In the genomic region with DNA sequence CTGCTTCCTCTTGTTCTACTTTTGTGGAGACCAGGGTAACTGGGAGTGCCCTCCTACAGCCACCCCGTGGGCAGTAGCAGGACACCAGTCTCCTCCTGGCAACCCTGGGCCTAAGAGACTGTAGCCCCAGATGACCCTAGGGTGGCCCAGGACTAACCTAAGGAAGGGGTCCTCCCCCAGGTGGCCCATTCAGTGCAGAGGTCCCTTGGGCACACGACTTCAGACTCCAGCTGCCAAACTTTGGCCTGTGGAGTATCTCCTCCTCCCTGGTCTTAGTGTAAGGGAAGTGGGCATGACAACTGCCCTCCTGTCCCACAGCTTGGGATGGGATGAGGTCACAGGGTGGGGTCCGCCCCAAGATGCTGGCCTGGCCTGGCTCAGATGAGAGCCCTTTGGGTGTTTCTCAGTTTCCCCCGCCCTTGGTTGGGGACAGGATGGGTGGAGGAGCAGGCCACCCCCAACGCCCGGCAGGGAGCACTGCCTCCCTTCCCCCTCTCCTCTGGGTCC, we compare ENCODE assay signal across 11 cellular contexts. TPM values are rescaled to one million over a fixed set of nuclear protein-coding genes. Genes with fewer than 3 reads are reported as not detected.
A peak's percentile ranks its signal among the peaks of the same experiment; 100 is the strongest.
DNase-seq lines count a peak whose midpoint lies in the region; ATAC-seq and TF ChIP-seq lines count a peak whose summit lies in the region.
"Had no signal": no experiment of that assay in that cellular context is flagged by ENCODE, and none has a peak within 500 bp of the region (broad histone marks: within the 10 kb centered on the region; RNA-seq: fewer than 3 reads in every experiment).

No MANE protein-coding gene starts in this region.

- peaks cover 50% of the 10 kb centered on the region for H3K4me1 Mint-ChIP-seq in T-helper 1 cell treated with Interleukin-12 subunit alpha and Interleukin-12 subunit beta and Interleukin-4 antibody, amounts not matched to agents 30 μg/mL and 1 μg/mL, for 36 hours (ENCODE audit: low read depth)
- H3K4me1 Mint-ChIP-seq in stimulated activated effector memory CD8-positive, alpha-beta T cell treated with anti-CD3 and anti-CD28 coated beads, Interleukin-12 subunit alpha, Interleukin-12 subunit beta, amount 100 ng/mL, for 72 hours: peaks cover 83% of the 10 kb centered on the region

- TF ChIP-seq CTCF in gastroesophageal sphincter (IDR thresholded peaks at IDR 0.05): no peak

- peak; percentile 43 for TF ChIP-seq POLR2A in GM19099 (IDR thresholded peaks at IDR 0.05; ENCODE audit: extremely low read depth, insufficient read length, low read depth)
- no peak for TF ChIP-seq POLR2A in gastroesophageal sphincter (IDR thresholded peaks at IDR 0.05)

- H3K9me3 ChIP-seq in gastroesophageal sphincter: no peaks in the 10 kb centered on the region

- H3K27me3 Mint-ChIP-seq in T-helper 1 cell treated with Interleukin-12 subunit alpha and Interleukin-12 subunit beta and Interleukin-4 antibody, amounts not matched to agents 30 μg/mL and 1 μg/mL, for 36 hours (ENCODE audit: low read depth): no peaks in the 10 kb centered on the region

- H3K4me3 ChIP-seq in gastroesophageal sphincter: no peak overlapping the region

- H3K36me3 Mint-ChIP-seq in T-helper 1 cell treated with Interleukin-12 subunit alpha and Interleukin-12 subunit beta and Interleukin-4 antibody, amounts not matched to agents 30 μg/mL and 1 μg/mL, for 36 hours (ENCODE audit: low read depth): peaks cover 65% of the 10 kb centered on the region
- peaks cover 86% of the 10 kb centered on the region for H3K36me3 Mint-ChIP-seq in stimulated activated effector memory CD8-positive, alpha-beta T cell treated with anti-CD3 and anti-CD28 coated beads, Interleukin-12 subunit alpha, Interleukin-12 subunit beta, amount 100 ng/mL, for 72 hours

- peak overlapping the region; percentile 99 for H3K27ac Mint-ChIP-seq in T-helper 1 cell treated with Interleukin-12 subunit alpha and Interleukin-12 subunit beta and Interleukin-4 antibody, amounts not matched to agents 30 μg/mL and 1 μg/mL, for 36 hours
- H3K27ac Mint-ChIP-seq in stimulated activated effector memory CD8-positive, alpha-beta T cell treated with anti-CD3 and anti-CD28 coated beads, Interleukin-12 subunit alpha, Interleukin-12 subunit beta, amount 100 ng/mL, for 72 hours: peak overlapping the region; percentile 96

- ATAC-seq in gastroesophageal sphincter: no peak
- ATAC-seq in stimulated activated effector memory CD8-positive, alpha-beta T cell treated with anti-CD3 and anti-CD28 coated beads, Interleukin-12 subunit alpha, Interleukin-12 subunit beta, amount 100 ng/mL, for 72 hours: no peak

- peaks cover 0 to 94% (median 69%) of the 10 kb centered on the region in 3 donors for H3K4me1 ChIP-seq in gastroesophageal sphincter

- no peaks in the 10 kb centered on the region for H3K36me3 ChIP-seq in gastroesophageal sphincter
- H3K36me3 ChIP-seq: brain microvascular endothelial cell had no signal

- peak overlapping the region in 3 of 4 donors; percentile 56 to 87 (median 68) for H3K27ac ChIP-seq in gastroesophageal sphincter

- no peaks in the 10 kb centered on the region for H3K9me3 Mint-ChIP-seq in T-helper 1 cell treated with Interleukin-12 subunit alpha and Interleukin-12 subunit beta and Interleukin-4 antibody, amounts not matched to agents 30 μg/mL and 1 μg/mL, for 36 hours
- H3K9me3 Mint-ChIP-seq in stimulated activated effector memory CD8-positive, alpha-beta T cell treated with anti-CD3 and anti-CD28 coated beads, Interleukin-12 subunit alpha, Interleukin-12 subunit beta, amount 100 ng/mL, for 72 hours: no peaks in the 10 kb centered on the region

- no peaks in the 10 kb centered on the region for H3K27me3 ChIP-seq in gastroesophageal sphincter
- H3K27me3 ChIP-seq: brain microvascular endothelial cell had no signal

- no peak for TF ChIP-seq EP300 in gastroesophageal sphincter (IDR thresholded peaks at IDR 0.05)

- 43% methylated on average over 1 of the region's 6 CpGs; no CpG with 5 or more reads in 1 of the 2 donors for WGBS in gastroesophageal sphincter (ENCODE audit: low coverage in 1 of 2), 2 donors

- H3K4me3 Mint-ChIP-seq in T-helper 1 cell treated with Interleukin-12 subunit alpha and Interleukin-12 subunit beta and Interleukin-4 antibody, amounts not matched to agents 30 μg/mL and 1 μg/mL, for 36 hours: peak overlapping the region; percentile 93
- H3K4me3 Mint-ChIP-seq in stimulated activated effector memory CD8-positive, alpha-beta T cell treated with anti-CD3 and anti-CD28 coated beads, Interleukin-12 subunit alpha, Interleukin-12 subunit beta, amount 100 ng/mL, for 72 hours: peak overlapping the region; percentile 96

- DNase-seq in stimulated activated effector memory CD8-positive, alpha-beta T cell treated with anti-CD3 and anti-CD28 coated beads, Interleukin-12 subunit alpha, Interleukin-12 subunit beta, amount 100 ng/mL, for 72 hours (ENCODE audit: low spot score in 2 of 2): no peak
- DNase-seq in DMS153 treated with DMSO at 0.1 percent for 48 hours (lab: John Stamatoyannopoulos, UW; ENCODE audit: unreplicated experiment) (no peak), DMS79 treated with DMSO at 0.1 percent for 48 hours (lab: John Stamatoyannopoulos, UW) (no peak), amygdala (lab: John Stamatoyannopoulos, UW) (no peak), NCI-H2227 (lab: John Stamatoyannopoulos, UW; ENCODE audit: unreplicated experiment) (no peak)

RNA-seq across cellular contexts. Expression of gene CSK, which starts 4.8 kb away (rescaled TPM):
- total RNA-seq in gastroesophageal sphincter: 10 to 100 TPM in 3 of 4 donors, 1 to 10 TPM in 1; 8.4 to 23.1 (median 18.2) TPM

RNA-seq across cellular contexts. Expression of gene LMAN1L, which starts 25.9 kb away (rescaled TPM):
- total RNA-seq in gastroesophageal sphincter: under 1 TPM in 1 of 4 donors, not detected in 3; 0.27 TPM

RNA-seq across cellular contexts. Expression of gene CYP1A2, which starts 38.1 kb away (rescaled TPM):
- total RNA-seq in gastroesophageal sphincter: not detected
- total RNA-seq: LHCN-M2; T-helper 1 cell treated with Interleukin-12 subunit alpha and Interleukin-12 subunit beta and Interleukin-4 antibody, amounts not matched to agents 30 ng/mL and 1 ng/mL, for 36 hours had no signal

RNA-seq across cellular contexts. Expression of gene CPLX3, which starts 39.7 kb away (rescaled TPM):
- not detected for total RNA-seq in gastroesophageal sphincter
- total RNA-seq: LHCN-M2 had no signal

RNA-seq across cellular contexts. Expression of gene ULK3, which starts 56.2 kb away (rescaled TPM):
- total RNA-seq in gastroesophageal sphincter: 10 to 100 TPM; 26.4 to 51.8 (median 32.7) TPM
